In the genomic region with DNA sequence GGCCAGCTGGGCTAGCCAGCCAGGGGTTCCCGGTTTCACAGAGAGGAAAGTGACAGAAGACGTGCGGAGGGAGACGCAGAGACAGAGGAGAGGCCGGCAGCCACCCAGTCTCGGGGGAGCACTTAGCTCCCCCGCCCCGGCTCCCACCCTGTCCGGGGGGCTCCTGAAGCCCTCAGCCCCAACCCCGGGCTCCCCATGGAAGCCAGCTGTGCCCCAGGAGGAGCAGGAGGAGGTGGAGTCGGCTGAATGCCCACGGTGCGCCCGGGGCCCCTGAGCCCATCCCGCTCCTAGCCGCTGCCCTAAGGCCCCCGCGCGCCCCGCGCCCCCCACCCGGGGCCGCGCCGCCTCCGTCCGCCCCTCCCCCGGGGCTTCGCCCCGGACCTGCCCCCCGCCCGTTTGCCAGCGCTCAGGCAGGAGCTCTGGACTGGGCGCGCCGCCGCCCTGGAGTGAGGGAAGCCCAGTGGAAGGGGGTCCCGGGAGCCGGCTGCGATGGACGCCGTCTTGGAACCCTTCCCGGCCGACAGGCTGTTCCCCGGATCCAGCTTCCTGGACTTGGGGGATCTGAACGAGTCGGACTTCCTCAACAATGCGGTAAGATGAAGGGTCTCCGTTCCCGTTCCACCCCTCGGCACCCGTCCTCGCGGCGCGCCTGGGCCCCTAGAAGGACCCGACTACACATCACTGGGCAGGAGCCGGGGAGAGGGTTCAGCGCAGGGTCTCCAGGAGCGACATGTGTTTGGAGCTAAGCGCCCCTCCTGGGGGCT, we compare ENCODE assay signal across 9 cellular contexts. TPM values are rescaled to one million over a fixed set of nuclear protein-coding genes. Genes with fewer than 3 reads are reported as not detected.
A peak's percentile ranks its signal among the peaks of the same experiment; 100 is the strongest.
DNase-seq lines count a peak whose midpoint lies in the region; ATAC-seq and TF ChIP-seq lines count a peak whose summit lies in the region.
"Had no signal": no experiment of that assay in that cellular context is flagged by ENCODE, and none has a peak within 500 bp of the region (broad histone marks: within the 10 kb centered on the region; RNA-seq: fewer than 3 reads in every experiment).

TSS of gene CREB3L1 (plus strand) at position 40 of the 764 bp plus-strand sequence. CDS start at position 490, 450 bp downstream.

- CTCF ChIA-PET in Panc1 (lab: Charles Lee) (interaction anchor here (0.6 to 2.2 kb wide), 6 partner anchors 12 to 71 kb away, joined by 3 to 7 read pairs (median 4); no protein-coding TSS in a partner anchor), RWPE1 (lab: Yijun Ruan, JAX) (interaction anchor here (0.7 kb wide), 1 partner anchor 16 kb away, joined by 3 read pairs; no protein-coding TSS in a partner anchor)

- no peak for DNase-seq in Panc1 (ENCODE audit: low read depth, low spot score)
- DNase-seq in glomerular endothelial cell (ENCODE audit: extremely low read depth, low read depth, low spot score) = no peak
- no peak for DNase-seq in retinal pigment epithelial cell (ENCODE audit: low read depth)
- DNase-seq in SW480 (ENCODE audit: low spot score) = no peak
- no peak for DNase-seq in NCI-H345 (lab: John Stamatoyannopoulos, UW)
- no peak for DNase-seq in RWPE1 (ENCODE audit: low spot score)

- H3K4me3 ChIP-seq in Panc1 (ENCODE audit: low read depth in 2 of 2, low read length in 2 of 2) (peak within 1 kb of the TSS; percentile 59 to 77), retinal pigment epithelial cell (ENCODE audit: low read length) (peak within 1 kb of the TSS; percentile 90)

- no peaks in the 10 kb centered on the region for H3K36me3 ChIP-seq in Panc1 (ENCODE audit: control insufficient read depth, insufficient read depth, low read length)

- H3K27me3 ChIP-seq in Panc1 (ENCODE audit: control insufficient read depth, insufficient read depth, low read length) = no peaks in the 10 kb centered on the region; the same call in 1 of the 2 replicates

- H3K4me1 ChIP-seq in Panc1 (ENCODE audit: control insufficient read depth, insufficient read depth, low read length) = peaks cover 41% of the 10 kb centered on the region

- in situ Hi-C loops in Panc1 (cut with HindIII; ENCODE audit: low pct_unique_long_range_greater_than_20kb, low sequenced_read_pairs) = no loop called here

- ATAC-seq in GM18498 (IDR thresholded peaks at IDR 0.05; ENCODE audit: unreplicated experiment) (peak; percentile 57), Panc1 (peak; percentile 7; the same call in 1 of the 2 replicates), GM18858 (IDR thresholded peaks at IDR 0.05; ENCODE audit: unreplicated experiment) (no peak)

- no peaks in the 10 kb centered on the region for H3K9me3 ChIP-seq in Panc1 (ENCODE audit: control insufficient read depth, insufficient read depth, low read depth, low read length)

- intact Hi-C loops in Panc1 (cut with micrococcal nuclease; ENCODE audit: unreplicated experiment) = no loop called here

- POLR2A ChIA-PET in Panc1 (lab: Charles Lee) = interaction anchor here (1.0 kb wide), 1 partner anchor 34 kb away, joined by 7 read pairs; no protein-coding TSS in a partner anchor
- POLR2A ChIA-PET in RWPE1 (lab: Yijun Ruan, JAX; ENCODE audit: low non-redundant PET) = interaction anchor here (0.6 kb wide), 1 partner anchor 42 kb away, joined by 5 read pairs; no protein-coding TSS in a partner anchor

- BruUV-seq in Panc1 (replicated peaks; lab: Mats Ljungman, UMichigan) = no TSS peak

- no peak for TF ChIP-seq CTCF in Panc1 (IDR thresholded peaks at IDR 0.05)
- TF ChIP-seq CTCF in retinal pigment epithelial cell (conservative IDR thresholded peaks at IDR 0.05; ENCODE audit: low read depth, low read length) = no peak
- TF ChIP-seq CTCF in RWPE1 (conservative IDR thresholded peaks at IDR 0.05; ENCODE audit: low read depth) = no peak

- H3K27ac ChIP-seq in Panc1 (ENCODE audit: low read length) (peak within 1 kb of the TSS; percentile 67), RWPE1 (no peak within 1 kb of the TSS)

RNA-seq across cellular contexts. Expression of gene CREB3L1, which starts in this region (rescaled TPM):
- total RNA-seq in Panc1 (2021; ENCODE audit: unreplicated experiment) (35.6 TPM), glomerular endothelial cell (6.3 and 23.4 TPM in 2 replicates)
- polyA plus RNA-seq in Panc1 (2012; ENCODE audit: insufficient read length) = 36.3 TPM
- total RNA-seq: T-helper 1 cell treated with Interleukin-12 subunit alpha and Interleukin-12 subunit beta and Interleukin-4 antibody, amounts not matched to agents 30 ng/mL and 1 ng/mL, for 36 hours had no signal
